In genomic region chr4:3520276-3520675, GRCh38 we compare ENCODE assay signal across 22 cellular contexts. TPM values are rescaled to one million over a fixed set of nuclear protein-coding genes. Genes with fewer than 3 reads are reported as not detected.
DNase-seq lines count a peak whose midpoint lies in the region; ATAC-seq and TF ChIP-seq lines count a peak whose summit lies in the region.
"Had no signal": no experiment of that assay in that cellular context is flagged by ENCODE, and none has a peak within 500 bp of the region (broad histone marks: within the 10 kb centered on the region; RNA-seq: fewer than 3 reads in every experiment).

No MANE protein-coding gene starts in this region.

- no peaks in the 10 kb centered on the region for H3K4me1 ChIP-seq in aorta (ENCODE audit: control insufficient read depth in 1 of 2, insufficient read depth in 2 of 2, low read length in 2 of 2)

- ATAC-seq in aorta (ENCODE audit: low FRiP score) (no peak), HG02938 (IDR thresholded peaks at IDR 0.05; ENCODE audit: unreplicated experiment) (no peak)

- H3K27ac ChIP-seq in aorta (ENCODE audit: low read depth in 1 of 2, low read length in 2 of 2): no peak overlapping the region
- H3K27ac ChIP-seq: PC-9, SK-N-MC had no signal

- H3K27me3 ChIP-seq in aorta (ENCODE audit: control insufficient read depth in 1 of 2, insufficient read depth in 2 of 2, low read length in 1 of 2): no peaks in the 10 kb centered on the region

- 86 to 89% methylated on average over 11 of the region's 11 CpGs for WGBS in aorta, 2 donors

- H3K4me1 Mint-ChIP-seq in chondrocyte (ENCODE audit: low read depth): no peaks in the 10 kb centered on the region
- H3K4me1 Mint-ChIP-seq in neural crest cell: no peaks in the 10 kb centered on the region

- H3K36me3 Mint-ChIP-seq in chondrocyte (ENCODE audit: low read depth) (peaks cover 24% of the 10 kb centered on the region), neural crest cell (ENCODE audit: low read depth) (no peaks in the 10 kb centered on the region)
- H3K36me3 Mint-ChIP-seq: IgD-negative memory B cell had no signal

- H3K4me3 ChIP-seq in aorta (ENCODE audit: low read length in 2 of 2): no peak overlapping the region
- H3K4me3 ChIP-seq: PC-9, SK-N-MC had no signal

- H3K36me3 ChIP-seq in aorta (ENCODE audit: control insufficient read depth in 1 of 2, insufficient read depth in 2 of 2, low read length in 1 of 2): peaks cover 4 to 30% of the 10 kb centered on the region in 2 donors

- intact Hi-C loops in aorta (cut with DNase I): no loop called here

- H3K4me3 Mint-ChIP-seq in chondrocyte (ENCODE audit: unreplicated experiment) (no peak overlapping the region), neural crest cell (no peak overlapping the region)
- H3K4me3 Mint-ChIP-seq: CD4-positive, alpha-beta memory T cell; HFFc6; IgD-negative memory B cell had no signal

- peak; percentile 1 for DNase-seq in stimulated activated CD4-positive, alpha-beta T cell treated with anti-CD3 and anti-CD28 coated beads, Interleukin-15, amount 100 ng/mL, for 24 hours
- DNase-seq in stimulated activated CD4-positive, alpha-beta T cell treated with anti-CD3 and anti-CD28 coated beads, Interleukin-2, amount 100 ng/mL, for 24 hours: no peak
- DNase-seq in chondrocyte (ENCODE audit: low spot score) (peak; percentile 54), neural crest cell (ENCODE audit: low read depth, low spot score) (no peak), aorta (peak; percentile 21 to 64), iPS-NIHi11 (ENCODE audit: low spot score) (no peak), Kasumi-1 (lab: John Stamatoyannopoulos, UW) (no peak)
- DNase-seq: ACHN, AML-193, Calu3, DMS79, HFFc6, NCI-H1417, NCI-H2029, NCI-H2171, NCI-H82, PC-9 had no signal

- H3K9me3 Mint-ChIP-seq in chondrocyte (ENCODE audit: low read depth) (no peaks in the 10 kb centered on the region), neural crest cell (no peaks in the 10 kb centered on the region)
- H3K9me3 Mint-ChIP-seq: HFFc6, IgD-negative memory B cell had no signal

- no peak for TF ChIP-seq CTCF in chondrocyte (IDR thresholded peaks at IDR 0.05)
- TF ChIP-seq CTCF in neural crest cell (conservative IDR thresholded peaks at IDR 0.05): no peak

- no peaks in the 10 kb centered on the region for H3K9me3 ChIP-seq in aorta (ENCODE audit: control insufficient read depth, low read length)

- H3K27ac Mint-ChIP-seq in chondrocyte (ENCODE audit: unreplicated experiment) (no peak overlapping the region), neural crest cell (ENCODE audit: unreplicated experiment) (peak overlapping the region; percentile 64)
- H3K27ac Mint-ChIP-seq: HFFc6, IgD-negative memory B cell had no signal

- H3K27me3 Mint-ChIP-seq in chondrocyte (ENCODE audit: low read depth) (no peaks in the 10 kb centered on the region), neural crest cell (ENCODE audit: low read depth) (no peaks in the 10 kb centered on the region)
- H3K27me3 Mint-ChIP-seq: CD4-positive, alpha-beta memory T cell; IgD-negative memory B cell had no signal

RNA-seq across cellular contexts. Expression of gene LRPAP1, which starts 11.9 kb away (rescaled TPM):
- total RNA-seq in chondrocyte (135 to 142 TPM (median 142 TPM) in 3 replicates), neural crest cell (106 and 116 TPM in 2 replicates), aorta (100 to 1,000 TPM; 128 to 136 TPM)
- polyA plus RNA-seq in aorta: 100 to 1,000 TPM in 1 of 2 donors, 10 to 100 TPM in 1; 95.4 to 196 TPM

RNA-seq across cellular contexts. Expression of gene DOK7, which starts 57.2 kb away (rescaled TPM):
- total RNA-seq in chondrocyte (0.37 TPM in 1 of 3 replicates, not detected in the others), neural crest cell (0.16 TPM in 1 of 2 replicates, not detected in the other), aorta (1 to 10 TPM; 3.3 to 9.1 TPM)
- 1 to 10 TPM; 4.3 to 5.1 TPM for polyA plus RNA-seq in aorta
- total RNA-seq: CD4-positive, alpha-beta memory T cell; HFFc6; HT1080 had no signal

Comparison
In these comparisons a context has a peak if more than half of its experiments do, and no peak if none do; other contexts are left out.
1. DNase-seq: peak in stimulated activated CD4-positive, alpha-beta T cell treated with anti-CD3 and anti-CD28 coated beads, Interleukin-15, amount 100 ng/mL, for 24 hours (single experiment), chondrocyte (single experiment) and aorta (2 of 2); none in stimulated activated CD4-positive, alpha-beta T cell treated with anti-CD3 and anti-CD28 coated beads, Interleukin-2, amount 100 ng/mL, for 24 hours (0 of 2), neural crest cell (single experiment), iPS-NIHi11 (single experiment) and Kasumi-1 (0 of 2).